Comparison of ENCODE assay signal across 18 cellular contexts in genomic region chr20:49387606-49387939, GRCh38.
DNase-seq lines count a peak whose midpoint lies in the region; ATAC-seq and TF ChIP-seq lines count a peak whose summit lies in the region.
"Had no signal": no experiment of that assay in that cellular context is flagged by ENCODE, and none has a peak within 500 bp of the region (broad histone marks: within the 10 kb centered on the region; RNA-seq: fewer than 3 reads in every experiment).

No MANE protein-coding gene starts in this region.

- 49% methylated on average over 4 of the region's 4 CpGs for WGBS in esophagus muscularis mucosa
- WGBS in psoas muscle, 3 donors = 83 to 88% (median 84%) methylated on average over 4 of the region's 4 CpGs

- H3K4me3 ChIP-seq in Panc1 (ENCODE audit: low read depth in 2 of 2, low read length in 2 of 2) (no peak overlapping the region), esophagus muscularis mucosa (no peak overlapping the region), psoas muscle (no peak overlapping the region), stomach smooth muscle (ENCODE audit: low read length in 2 of 2) (no peak overlapping the region)
- H3K4me3 ChIP-seq: GM12878 had no signal

- BruUV-seq in Panc1 (replicated peaks; lab: Mats Ljungman, UMichigan) = no TSS peak

- CTCF ChIA-PET in Panc1 (lab: Charles Lee) = no interaction called here

- H3K9ac ChIP-seq in stomach smooth muscle (ENCODE audit: low read length in 2 of 2) = no peak overlapping the region
- H3K9ac ChIP-seq: KMS-11 had no signal

- in situ Hi-C loops in Panc1 (cut with HindIII; ENCODE audit: low pct_unique_long_range_greater_than_20kb, low sequenced_read_pairs) = no loop called here

- no peaks in the 10 kb centered on the region for H3K27me3 ChIP-seq in Panc1 (ENCODE audit: control insufficient read depth, insufficient read depth, low read length)
- H3K27me3 ChIP-seq in esophagus muscularis mucosa = no peaks in the 10 kb centered on the region
- peaks cover 0 to 3% (median 0%) of the 10 kb centered on the region in 3 donors for H3K27me3 ChIP-seq in psoas muscle (ENCODE audit: insufficient read depth in 3 of 3, low read length in 2 of 3)
- no peaks in the 10 kb centered on the region for H3K27me3 ChIP-seq in stomach smooth muscle (ENCODE audit: control insufficient read depth in 1 of 2, insufficient read depth in 2 of 2, low read length in 2 of 2)

- ATAC-seq in Panc1 (no peak), psoas muscle (no peak), GM19395 (IDR thresholded peaks at IDR 0.05; ENCODE audit: unreplicated experiment) (no peak), HG02885 (IDR thresholded peaks at IDR 0.05; ENCODE audit: poor library complexity, unreplicated experiment) (no peak), HG02642 (IDR thresholded peaks at IDR 0.05; ENCODE audit: poor library complexity, unreplicated experiment) (no peak)
- ATAC-seq: GM12878 had no signal

- POLR2A ChIA-PET in Panc1 (lab: Charles Lee) = no interaction called here

- H3K27ac ChIP-seq in Panc1 (ENCODE audit: low read length) = peak overlapping the region; percentile 51; the same call in 1 of the 2 replicates
- H3K27ac ChIP-seq in esophagus muscularis mucosa (replicated peaks in 1 of 4) = peak overlapping the region; percentile 69 to 94 (median 88)
- peak overlapping the region; percentile 37 for H3K27ac ChIP-seq in psoas muscle
- peak overlapping the region; percentile 64 for H3K27ac ChIP-seq in stomach smooth muscle (ENCODE audit: low read length)
- H3K27ac ChIP-seq: C4-2B, KMS-11 had no signal

- H3K4me1 ChIP-seq in Panc1 (ENCODE audit: control insufficient read depth, insufficient read depth, low read length) (peaks cover 20% of the 10 kb centered on the region), esophagus muscularis mucosa (peaks cover 24 to 88% (median 83%) of the 10 kb centered on the region in 4 donors), psoas muscle (peaks cover 8% of the 10 kb centered on the region), stomach smooth muscle (ENCODE audit: control insufficient read depth, insufficient read depth, low read length) (peaks cover 32% of the 10 kb centered on the region)

- TF ChIP-seq CTCF in Panc1 (IDR thresholded peaks at IDR 0.05) = no peak
- no peak for TF ChIP-seq CTCF in esophagus muscularis mucosa (IDR thresholded peaks at IDR 0.05)
- TF ChIP-seq CTCF in psoas muscle (IDR thresholded peaks at IDR 0.05) = no peak

- TF ChIP-seq POLR2A in esophagus muscularis mucosa (IDR thresholded peaks at IDR 0.05; ENCODE audit: low read depth) = no peak

- TF ChIP-seq EP300 in esophagus muscularis mucosa (IDR thresholded peaks at IDR 0.05) = no peak

- H3K36me3 ChIP-seq in Panc1 (ENCODE audit: control insufficient read depth, insufficient read depth, low read length) = no peaks in the 10 kb centered on the region
- H3K36me3 ChIP-seq in esophagus muscularis mucosa = no peaks in the 10 kb centered on the region
- no peaks in the 10 kb centered on the region for H3K36me3 ChIP-seq in psoas muscle (ENCODE audit: insufficient read depth in 1 of 2, low read depth in 1 of 2)
- H3K36me3 ChIP-seq in stomach smooth muscle (ENCODE audit: control insufficient read depth in 2 of 2, insufficient read depth in 2 of 2, low read length in 2 of 2) = no peaks in the 10 kb centered on the region

- DNase-seq in Panc1 (ENCODE audit: low read depth, low spot score) = no peak
- no peak for DNase-seq in esophagus muscularis mucosa (ENCODE audit: extremely low spot score)
- DNase-seq in psoas muscle = no peak
- DNase-seq: CD8-positive, alpha-beta memory T cell; DMS 273 treated with DMSO at 0.1 percent for 48 hours; EL; GDM1; MM.1S; NCI-H1694; NCI-H226; SW 1271 had no signal

- intact Hi-C loops in Panc1 (cut with micrococcal nuclease; ENCODE audit: unreplicated experiment) = no loop called here
- intact Hi-C loops in esophagus muscularis mucosa (cut with DNase I) = no loop called here
- intact Hi-C loops in psoas muscle (cut with DNase I) = loop anchor here (5.0 to 10.0 kb wide), 2 partner anchors 40 to 97 kb away; partner anchors contain the start of gene KCNB1 (in 1 of the 2)

- H3K9me3 ChIP-seq in Panc1 (ENCODE audit: control insufficient read depth, insufficient read depth, low read depth, low read length) (no peaks in the 10 kb centered on the region), esophagus muscularis mucosa (no peaks in the 10 kb centered on the region), psoas muscle (no peaks in the 10 kb centered on the region), stomach smooth muscle (ENCODE audit: control insufficient read depth in 2 of 2, low read length in 2 of 2) (no peaks in the 10 kb centered on the region)

Comparison
In these comparisons a context has a peak if more than half of its experiments do, and no peak if none do; other contexts are left out.
1. H3K27ac ChIP-seq: peak in every context shown above with its lines; median percentile 88 in esophagus muscularis mucosa; 64 in stomach smooth muscle; 51 in Panc1; 37 in psoas muscle.
2. intact Hi-C loops: an anchor here in psoas muscle (5.0 to 10.0 kb wide); none called in Panc1 and esophagus muscularis mucosa.